Comparison of ENCODE assay signal across 9 cellular contexts in genomic region chr1:109617291-109617801, GRCh38. TPM values are rescaled to one million over a fixed set of nuclear protein-coding genes. Genes with fewer than 3 reads are reported as not detected.
DNase-seq lines count a peak whose midpoint lies in the region; ATAC-seq and TF ChIP-seq lines count a peak whose summit lies in the region.
"Had no signal": no experiment of that assay in that cellular context is flagged by ENCODE, and none has a peak within 500 bp of the region (broad histone marks: within the 10 kb centered on the region; RNA-seq: fewer than 3 reads in every experiment).

No MANE protein-coding gene starts in this region.

- no peaks in the 10 kb centered on the region for H3K27me3 Mint-ChIP-seq in activated naive CD4-positive, alpha-beta T cell treated with anti-CD3 and anti-CD28 coated beads, Interleukin-2, amount 50 U/mL, for 24 hours
- H3K27me3 Mint-ChIP-seq in T-cell, result no peaks in the 10 kb centered on the region

- peaks cover 44% of the 10 kb centered on the region for H3K4me1 Mint-ChIP-seq in activated naive CD4-positive, alpha-beta T cell treated with anti-CD3 and anti-CD28 coated beads, Interleukin-2, amount 50 U/mL, for 24 hours
- peaks cover 48 to 58% (median 49%) of the 10 kb centered on the region in 3 donors for H3K4me1 Mint-ChIP-seq in T-cell

- H3K4me1 ChIP-seq in right cardiac atrium (ENCODE audit: control insufficient read depth, insufficient read depth, low read length), result peaks cover 2% of the 10 kb centered on the region
- H3K4me1 ChIP-seq in thoracic aorta (ENCODE audit: control insufficient read depth in 1 of 2, low read depth in 2 of 2), result peaks cover 10 to 20% of the 10 kb centered on the region in 2 donors

- H3K4me3 ChIP-seq in right cardiac atrium (ENCODE audit: low read length) (no peak overlapping the region), thoracic aorta (no peak overlapping the region)

- H3K4me3 Mint-ChIP-seq in activated naive CD4-positive, alpha-beta T cell treated with anti-CD3 and anti-CD28 coated beads, Interleukin-2, amount 50 U/mL, for 24 hours, result peak overlapping the region; percentile 53
- no peak overlapping the region for H3K4me3 Mint-ChIP-seq in T-cell

- CTCF ChIA-PET in T-cell (lab: Charles Lee), result interaction anchor here (0.7 to 1.4 kb wide), 4 partner anchors 13 to 69 kb away, joined by 3 read pairs; partner anchors contain the start of gene GNAI3 (in 1 of the 2)

- DNase-seq in activated naive CD4-positive, alpha-beta T cell treated with Interleukin-2 at 50 U/mL for 16 hours, result no peak
- no peak for DNase-seq in T-cell
- peak in 1 of 3 donors; percentile 18 for DNase-seq in right cardiac atrium
- DNase-seq in thoracic aorta (ENCODE audit: low spot score), result no peak
- no peak for DNase-seq in central memory CD4-positive, alpha-beta T cell
- DNase-seq in KG1 (lab: John Stamatoyannopoulos, UW), result no peak
- DNase-seq: stimulated activated CD4-positive, alpha-beta T cell treated with anti-CD3 and anti-CD28 coated beads, Interleukin-4, amount 100 ng/mL, for 1 hour had no signal

- no peaks in the 10 kb centered on the region for H3K9me3 ChIP-seq in right cardiac atrium (ENCODE audit: control insufficient read depth, low read length)
- no peaks in the 10 kb centered on the region for H3K9me3 ChIP-seq in thoracic aorta

- no peak for ATAC-seq in T-cell (replicated peaks in 1 of 4)
- peak in 1 of 2 donors; percentile 62 for ATAC-seq in right cardiac atrium
- no peak for ATAC-seq in thoracic aorta (ENCODE audit: insufficient number of reproducible peaks, low FRiP score, low read depth)
- no peak for ATAC-seq in HG03045 (IDR thresholded peaks at IDR 0.05; ENCODE audit: unreplicated experiment)

- intact Hi-C loops in right cardiac atrium (cut with DNase I), result no loop called here

- H3K27ac Mint-ChIP-seq in activated naive CD4-positive, alpha-beta T cell treated with anti-CD3 and anti-CD28 coated beads, Interleukin-2, amount 50 U/mL, for 24 hours, result peak overlapping the region; percentile 23
- H3K27ac Mint-ChIP-seq in T-cell, result peak overlapping the region; percentile 83 to 84

- H3K27me3 ChIP-seq in right cardiac atrium (ENCODE audit: control insufficient read depth, insufficient read depth) (no peaks in the 10 kb centered on the region), thoracic aorta (replicated peaks; ENCODE audit: insufficient read depth) (no peaks in the 10 kb centered on the region)

- POLR2A ChIA-PET in T-cell (lab: Charles Lee), result interaction anchor here in 1 of 2 donors (0.7 kb wide), 1 partner anchor 11 kb away, joined by 3 read pairs; no protein-coding TSS in a partner anchor

- no peaks in the 10 kb centered on the region for H3K9me3 Mint-ChIP-seq in activated naive CD4-positive, alpha-beta T cell treated with anti-CD3 and anti-CD28 coated beads, Interleukin-2, amount 50 U/mL, for 24 hours
- H3K9me3 Mint-ChIP-seq in T-cell, result no peaks in the 10 kb centered on the region

- H3K36me3 Mint-ChIP-seq in activated naive CD4-positive, alpha-beta T cell treated with anti-CD3 and anti-CD28 coated beads, Interleukin-2, amount 50 U/mL, for 24 hours, result no peaks in the 10 kb centered on the region
- H3K36me3 Mint-ChIP-seq in T-cell, result no peaks in the 10 kb centered on the region

- no peak for TF ChIP-seq CTCF in thoracic aorta (IDR thresholded peaks at IDR 0.05)

- peak overlapping the region; percentile 21 for H3K27ac ChIP-seq in right cardiac atrium (ENCODE audit: low read length)
- peak overlapping the region; percentile 39 to 44 for H3K27ac ChIP-seq in thoracic aorta

- no peaks in the 10 kb centered on the region for H3K36me3 ChIP-seq in thoracic aorta

- WGBS in right cardiac atrium, result 51% methylated on average over 3 of the region's 3 CpGs

RNA-seq across cellular contexts. Expression of gene GNAT2, which starts 2.1 kb away (rescaled TPM):
- total RNA-seq in T-cell (not detected), right cardiac atrium (not detected), thoracic aorta (not detected)
- polyA plus RNA-seq in right cardiac atrium, result not detected

RNA-seq across cellular contexts. Expression of gene AMPD2, which starts 2.3 kb away (rescaled TPM):
- 100 to 1,000 TPM in 3 of 5 donors, 10 to 100 TPM in 2; 90.2 to 285 (median 100) TPM for total RNA-seq in T-cell
- total RNA-seq in right cardiac atrium, result 10 to 100 TPM; 18.8 to 26.1 (median 23.4) TPM
- polyA plus RNA-seq in right cardiac atrium, result 8.4 TPM
- total RNA-seq in thoracic aorta, result 100 to 1,000 TPM; 169 to 202 TPM

RNA-seq across cellular contexts. Expression of gene GSTM4, which starts 38.6 kb away (rescaled TPM):
- total RNA-seq in T-cell, result 10 to 100 TPM; 14.6 to 28.5 (median 20.8) TPM
- total RNA-seq in right cardiac atrium, result 10 to 100 TPM; 31.2 to 57.8 (median 39.4) TPM
- 47.9 TPM for polyA plus RNA-seq in right cardiac atrium
- 10 to 100 TPM; 15.7 to 28.4 TPM for total RNA-seq in thoracic aorta

RNA-seq across cellular contexts. Expression of gene GSTM2, which starts 50.5 kb away (rescaled TPM):
- 100 to 1,000 TPM in 1 of 5 donors, 10 to 100 TPM in 4; 51.9 to 102 (median 77.4) TPM for total RNA-seq in T-cell
- total RNA-seq in right cardiac atrium, result 10 to 100 TPM; 50.3 to 92.8 (median 72.6) TPM
- polyA plus RNA-seq in right cardiac atrium, result 99.5 TPM
- total RNA-seq in thoracic aorta, result 10 to 100 TPM; 49.0 to 72.4 TPM
